Comparison of ENCODE assay signal across 1 cellular context in the genomic region with DNA sequence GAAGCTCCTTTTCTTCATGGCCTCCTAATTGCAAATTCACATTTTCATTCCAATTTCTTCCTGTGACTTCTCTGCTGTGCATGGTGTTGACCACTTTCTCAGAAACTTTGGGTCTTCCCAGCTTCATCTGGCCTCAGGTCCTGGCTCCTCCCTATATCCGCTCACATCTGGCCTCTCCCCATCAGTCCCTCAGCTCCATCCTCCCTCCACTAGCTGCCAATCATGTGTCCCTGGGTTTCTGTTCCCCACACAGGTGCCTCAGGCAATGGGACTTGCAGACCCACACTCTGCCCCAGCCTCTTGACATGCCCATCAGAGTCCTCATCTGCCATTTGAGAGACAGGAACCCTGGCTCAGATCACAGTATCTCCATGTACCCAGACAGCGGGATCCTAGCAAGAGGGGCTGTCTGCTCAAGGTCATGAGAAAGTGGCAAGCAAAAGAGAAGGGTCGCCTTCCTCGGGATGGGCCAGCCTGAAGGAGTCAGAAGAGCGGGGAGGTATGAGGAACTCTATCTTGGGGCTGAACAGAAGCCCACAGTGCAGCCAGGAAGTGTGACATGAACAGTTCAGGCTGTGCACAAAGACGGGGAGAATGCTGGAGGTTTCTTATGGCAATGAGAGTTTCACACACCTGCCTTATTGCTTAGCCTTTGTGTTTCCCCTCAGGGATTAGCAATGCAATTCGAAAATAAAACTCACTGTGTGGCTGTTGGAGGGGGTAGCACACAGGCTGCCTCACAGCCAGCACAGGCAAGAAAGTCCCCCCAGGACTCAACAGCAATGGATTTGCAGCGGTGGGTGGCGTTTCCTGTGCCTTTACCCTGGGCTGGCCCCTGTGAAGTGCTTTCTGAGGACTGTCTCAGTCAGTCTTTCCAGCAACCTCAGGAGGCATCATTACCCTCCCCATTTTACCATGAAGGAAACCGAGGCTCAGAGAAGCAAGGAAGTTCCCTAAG.
TF ChIP-seq lines count a peak whose summit lies in the region.

No MANE protein-coding gene starts in this region.

TF ChIP-seq in GM12878, 131 proteins besides CTCF, POLR2A, EP300 and RAD21 (continued from another document and continues in another):
- TF ChIP-seq, protein P1, sequence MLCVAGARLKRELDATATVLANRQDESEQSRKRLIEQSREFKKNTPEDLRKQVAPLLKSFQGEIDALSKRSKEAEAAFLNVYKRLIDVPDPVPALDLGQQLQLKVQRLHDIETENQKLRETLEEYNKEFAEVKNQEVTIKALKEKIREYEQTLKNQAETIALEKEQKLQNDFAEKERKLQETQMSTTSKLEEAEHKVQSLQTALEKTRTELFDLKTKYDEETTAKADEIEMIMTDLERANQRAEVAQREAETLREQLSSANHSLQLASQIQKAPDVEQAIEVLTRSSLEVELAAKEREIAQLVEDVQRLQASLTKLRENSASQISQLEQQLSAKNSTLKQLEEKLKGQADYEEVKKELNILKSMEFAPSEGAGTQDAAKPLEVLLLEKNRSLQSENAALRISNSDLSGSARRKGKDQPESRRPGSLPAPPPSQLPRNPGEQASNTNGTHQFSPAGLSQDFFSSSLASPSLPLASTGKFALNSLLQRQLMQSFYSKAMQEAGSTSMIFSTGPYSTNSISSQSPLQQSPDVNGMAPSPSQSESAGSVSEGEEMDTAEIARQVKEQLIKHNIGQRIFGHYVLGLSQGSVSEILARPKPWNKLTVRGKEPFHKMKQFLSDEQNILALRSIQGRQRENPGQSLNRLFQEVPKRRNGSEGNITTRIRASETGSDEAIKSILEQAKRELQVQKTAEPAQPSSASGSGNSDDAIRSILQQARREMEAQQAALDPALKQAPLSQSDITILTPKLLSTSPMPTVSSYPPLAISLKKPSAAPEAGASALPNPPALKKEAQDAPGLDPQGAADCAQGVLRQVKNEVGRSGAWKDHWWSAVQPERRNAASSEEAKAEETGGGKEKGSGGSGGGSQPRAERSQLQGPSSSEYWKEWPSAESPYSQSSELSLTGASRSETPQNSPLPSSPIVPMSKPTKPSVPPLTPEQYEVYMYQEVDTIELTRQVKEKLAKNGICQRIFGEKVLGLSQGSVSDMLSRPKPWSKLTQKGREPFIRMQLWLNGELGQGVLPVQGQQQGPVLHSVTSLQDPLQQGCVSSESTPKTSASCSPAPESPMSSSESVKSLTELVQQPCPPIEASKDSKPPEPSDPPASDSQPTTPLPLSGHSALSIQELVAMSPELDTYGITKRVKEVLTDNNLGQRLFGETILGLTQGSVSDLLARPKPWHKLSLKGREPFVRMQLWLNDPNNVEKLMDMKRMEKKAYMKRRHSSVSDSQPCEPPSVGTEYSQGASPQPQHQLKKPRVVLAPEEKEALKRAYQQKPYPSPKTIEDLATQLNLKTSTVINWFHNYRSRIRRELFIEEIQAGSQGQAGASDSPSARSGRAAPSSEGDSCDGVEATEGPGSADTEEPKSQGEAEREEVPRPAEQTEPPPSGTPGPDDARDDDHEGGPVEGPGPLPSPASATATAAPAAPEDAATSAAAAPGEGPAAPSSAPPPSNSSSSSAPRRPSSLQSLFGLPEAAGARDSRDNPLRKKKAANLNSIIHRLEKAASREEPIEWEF (IDR thresholded peaks at IDR 0.05; ENCODE audit: insufficient replicate concordance, low read depth, low read length), result peak; percentile 57
- TF ChIP-seq, protein P2, sequence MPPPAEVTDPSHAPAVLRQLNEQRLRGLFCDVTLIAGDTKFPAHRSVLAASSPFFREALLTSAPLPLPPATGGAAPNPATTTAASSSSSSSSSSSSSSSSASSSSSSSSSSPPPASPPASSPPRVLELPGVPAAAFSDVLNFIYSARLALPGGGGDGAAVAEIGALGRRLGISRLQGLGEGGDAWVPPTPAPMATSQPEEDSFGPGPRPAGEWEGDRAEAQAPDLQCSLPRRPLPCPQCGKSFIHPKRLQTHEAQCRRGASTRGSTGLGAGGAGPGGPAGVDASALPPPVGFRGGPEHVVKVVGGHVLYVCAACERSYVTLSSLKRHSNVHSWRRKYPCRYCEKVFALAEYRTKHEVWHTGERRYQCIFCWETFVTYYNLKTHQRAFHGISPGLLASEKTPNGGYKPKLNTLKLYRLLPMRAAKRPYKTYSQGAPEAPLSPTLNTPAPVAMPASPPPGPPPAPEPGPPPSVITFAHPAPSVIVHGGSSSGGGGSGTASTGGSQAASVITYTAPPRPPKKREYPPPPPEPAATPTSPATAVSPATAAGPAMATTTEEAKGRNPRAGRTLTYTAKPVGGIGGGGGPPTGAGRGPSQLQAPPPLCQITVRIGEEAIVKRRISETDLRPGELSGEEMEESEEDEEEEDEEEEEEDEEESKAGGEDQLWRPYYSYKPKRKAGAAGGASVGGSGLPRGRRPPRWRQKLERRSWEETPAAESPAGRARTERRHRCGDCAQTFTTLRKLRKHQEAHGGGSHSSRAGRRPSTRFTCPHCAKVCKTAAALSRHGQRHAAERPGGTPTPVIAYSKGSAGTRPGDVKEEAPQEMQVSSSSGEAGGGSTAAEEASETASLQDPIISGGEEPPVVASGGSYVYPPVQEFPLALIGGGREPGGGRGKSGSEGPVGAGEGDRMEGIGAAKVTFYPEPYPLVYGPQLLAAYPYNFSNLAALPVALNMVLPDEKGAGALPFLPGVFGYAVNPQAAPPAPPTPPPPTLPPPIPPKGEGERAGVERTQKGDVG (CRISPR knock-in tag; IDR thresholded peaks at IDR 0.05), result no peak
- TF ChIP-seq NR2C2 (IDR thresholded peaks at IDR 0.05; ENCODE audit: borderline replicate concordance, control insufficient read depth, insufficient read length, low read depth) (no peak), IKZF2 (IDR thresholded peaks at IDR 0.05) (peak; percentile 25 to 46; a peak in 2 of 4 replicates), IKZF1 (conservative IDR thresholded peaks at IDR 0.05) (peak; percentile 50; the same call in 1 of the 2 replicates), ZNF217 (IDR thresholded peaks at IDR 0.05) (0 out of 2 replicates have a peak, but pooled peaks have one; percentile 65), MEF2B (IDR thresholded peaks at IDR 0.05; ENCODE audit: partially characterized antibody, poor library complexity, severe bottlenecking) (peak; percentile 96), MTA2 (IDR thresholded peaks at IDR 0.05; ENCODE audit: low read depth) (no peak), GATAD2B (conservative IDR thresholded peaks at IDR 0.05; ENCODE audit: low read depth) (peak; percentile 54; the same call in 1 of the 2 replicates), BCL11A (IDR thresholded peaks at IDR 0.05; ENCODE audit: low read depth, low read length) (peak; percentile 37; the same call in 1 of the 2 replicates), POU2F2 (IDR thresholded peaks at IDR 0.05; ENCODE audit: borderline replicate concordance, low read depth, low read length) (peak; percentile 42; the same call in 1 of the 3 replicates), NBN (IDR thresholded peaks at IDR 0.05) (0 out of 2 replicates have a peak, but pooled peaks have one; percentile 62), CHD2 (IDR thresholded peaks at IDR 0.05; ENCODE audit: borderline replicate concordance, low read depth, low read length) (peak; percentile 36; the same call in 1 of the 2 replicates), EZH2 (IDR thresholded peaks at IDR 0.05; ENCODE audit: borderline replicate concordance, control insufficient read depth, low read depth, low read length) (no peak), DPF2 (IDR thresholded peaks at IDR 0.05) (0 out of 2 replicates have a peak, but pooled peaks have one; percentile 26)
- TF ChIP-seq, protein P3, sequence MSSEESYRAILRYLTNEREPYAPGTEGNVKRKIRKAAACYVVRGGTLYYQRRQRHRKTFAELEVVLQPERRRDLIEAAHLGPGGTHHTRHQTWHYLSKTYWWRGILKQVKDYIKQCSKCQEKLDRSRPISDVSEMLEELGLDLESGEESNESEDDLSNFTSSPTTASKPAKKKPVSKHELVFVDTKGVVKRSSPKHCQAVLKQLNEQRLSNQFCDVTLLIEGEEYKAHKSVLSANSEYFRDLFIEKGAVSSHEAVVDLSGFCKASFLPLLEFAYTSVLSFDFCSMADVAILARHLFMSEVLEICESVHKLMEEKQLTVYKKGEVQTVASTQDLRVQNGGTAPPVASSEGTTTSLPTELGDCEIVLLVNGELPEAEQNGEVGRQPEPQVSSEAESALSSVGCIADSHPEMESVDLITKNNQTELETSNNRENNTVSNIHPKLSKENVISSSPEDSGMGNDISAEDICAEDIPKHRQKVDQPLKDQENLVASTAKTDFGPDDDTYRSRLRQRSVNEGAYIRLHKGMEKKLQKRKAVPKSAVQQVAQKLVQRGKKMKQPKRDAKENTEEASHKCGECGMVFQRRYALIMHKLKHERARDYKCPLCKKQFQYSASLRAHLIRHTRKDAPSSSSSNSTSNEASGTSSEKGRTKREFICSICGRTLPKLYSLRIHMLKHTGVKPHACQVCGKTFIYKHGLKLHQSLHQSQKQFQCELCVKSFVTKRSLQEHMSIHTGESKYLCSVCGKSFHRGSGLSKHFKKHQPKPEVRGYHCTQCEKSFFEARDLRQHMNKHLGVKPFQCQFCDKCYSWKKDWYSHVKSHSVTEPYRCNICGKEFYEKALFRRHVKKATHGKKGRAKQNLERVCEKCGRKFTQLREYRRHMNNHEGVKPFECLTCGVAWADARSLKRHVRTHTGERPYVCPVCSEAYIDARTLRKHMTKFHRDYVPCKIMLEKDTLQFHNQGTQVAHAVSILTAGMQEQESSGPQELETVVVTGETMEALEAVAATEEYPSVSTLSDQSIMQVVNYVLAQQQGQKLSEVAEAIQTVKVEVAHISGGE (CRISPR knock-in tag; IDR thresholded peaks at IDR 0.05), result no peak
- TF ChIP-seq, protein P4, sequence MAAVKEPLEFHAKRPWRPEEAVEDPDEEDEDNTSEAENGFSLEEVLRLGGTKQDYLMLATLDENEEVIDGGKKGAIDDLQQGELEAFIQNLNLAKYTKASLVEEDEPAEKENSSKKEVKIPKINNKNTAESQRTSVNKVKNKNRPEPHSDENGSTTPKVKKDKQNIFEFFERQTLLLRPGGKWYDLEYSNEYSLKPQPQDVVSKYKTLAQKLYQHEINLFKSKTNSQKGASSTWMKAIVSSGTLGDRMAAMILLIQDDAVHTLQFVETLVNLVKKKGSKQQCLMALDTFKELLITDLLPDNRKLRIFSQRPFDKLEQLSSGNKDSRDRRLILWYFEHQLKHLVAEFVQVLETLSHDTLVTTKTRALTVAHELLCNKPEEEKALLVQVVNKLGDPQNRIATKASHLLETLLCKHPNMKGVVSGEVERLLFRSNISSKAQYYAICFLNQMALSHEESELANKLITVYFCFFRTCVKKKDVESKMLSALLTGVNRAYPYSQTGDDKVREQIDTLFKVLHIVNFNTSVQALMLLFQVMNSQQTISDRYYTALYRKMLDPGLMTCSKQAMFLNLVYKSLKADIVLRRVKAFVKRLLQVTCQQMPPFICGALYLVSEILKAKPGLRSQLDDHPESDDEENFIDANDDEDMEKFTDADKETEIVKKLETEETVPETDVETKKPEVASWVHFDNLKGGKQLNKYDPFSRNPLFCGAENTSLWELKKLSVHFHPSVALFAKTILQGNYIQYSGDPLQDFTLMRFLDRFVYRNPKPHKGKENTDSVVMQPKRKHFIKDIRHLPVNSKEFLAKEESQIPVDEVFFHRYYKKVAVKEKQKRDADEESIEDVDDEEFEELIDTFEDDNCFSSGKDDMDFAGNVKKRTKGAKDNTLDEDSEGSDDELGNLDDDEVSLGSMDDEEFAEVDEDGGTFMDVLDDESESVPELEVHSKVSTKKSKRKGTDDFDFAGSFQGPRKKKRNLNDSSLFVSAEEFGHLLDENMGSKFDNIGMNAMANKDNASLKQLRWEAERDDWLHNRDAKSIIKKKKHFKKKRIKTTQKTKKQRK (IDR thresholded peaks at IDR 0.05; ENCODE audit: low read depth, low read length), result no peak
- TF ChIP-seq, protein P5, sequence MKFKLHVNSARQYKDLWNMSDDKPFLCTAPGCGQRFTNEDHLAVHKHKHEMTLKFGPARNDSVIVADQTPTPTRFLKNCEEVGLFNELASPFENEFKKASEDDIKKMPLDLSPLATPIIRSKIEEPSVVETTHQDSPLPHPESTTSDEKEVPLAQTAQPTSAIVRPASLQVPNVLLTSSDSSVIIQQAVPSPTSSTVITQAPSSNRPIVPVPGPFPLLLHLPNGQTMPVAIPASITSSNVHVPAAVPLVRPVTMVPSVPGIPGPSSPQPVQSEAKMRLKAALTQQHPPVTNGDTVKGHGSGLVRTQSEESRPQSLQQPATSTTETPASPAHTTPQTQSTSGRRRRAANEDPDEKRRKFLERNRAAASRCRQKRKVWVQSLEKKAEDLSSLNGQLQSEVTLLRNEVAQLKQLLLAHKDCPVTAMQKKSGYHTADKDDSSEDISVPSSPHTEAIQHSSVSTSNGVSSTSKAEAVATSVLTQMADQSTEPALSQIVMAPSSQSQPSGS (IDR thresholded peaks at IDR 0.05; ENCODE audit: low read length), result 0 out of 2 replicates have a peak, but pooled peaks have one; percentile 27
- TF ChIP-seq, protein P6, sequence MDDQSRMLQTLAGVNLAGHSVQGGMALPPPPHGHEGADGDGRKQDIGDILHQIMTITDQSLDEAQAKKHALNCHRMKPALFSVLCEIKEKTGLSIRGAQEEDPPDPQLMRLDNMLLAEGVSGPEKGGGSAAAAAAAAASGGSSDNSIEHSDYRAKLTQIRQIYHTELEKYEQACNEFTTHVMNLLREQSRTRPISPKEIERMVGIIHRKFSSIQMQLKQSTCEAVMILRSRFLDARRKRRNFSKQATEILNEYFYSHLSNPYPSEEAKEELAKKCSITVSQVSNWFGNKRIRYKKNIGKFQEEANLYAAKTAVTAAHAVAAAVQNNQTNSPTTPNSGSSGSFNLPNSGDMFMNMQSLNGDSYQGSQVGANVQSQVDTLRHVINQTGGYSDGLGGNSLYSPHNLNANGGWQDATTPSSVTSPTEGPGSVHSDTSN (IDR thresholded peaks at IDR 0.05; ENCODE audit: insufficient replicate concordance, low read depth, low read length), result peak; percentile 74
- TF ChIP-seq, protein P7, sequence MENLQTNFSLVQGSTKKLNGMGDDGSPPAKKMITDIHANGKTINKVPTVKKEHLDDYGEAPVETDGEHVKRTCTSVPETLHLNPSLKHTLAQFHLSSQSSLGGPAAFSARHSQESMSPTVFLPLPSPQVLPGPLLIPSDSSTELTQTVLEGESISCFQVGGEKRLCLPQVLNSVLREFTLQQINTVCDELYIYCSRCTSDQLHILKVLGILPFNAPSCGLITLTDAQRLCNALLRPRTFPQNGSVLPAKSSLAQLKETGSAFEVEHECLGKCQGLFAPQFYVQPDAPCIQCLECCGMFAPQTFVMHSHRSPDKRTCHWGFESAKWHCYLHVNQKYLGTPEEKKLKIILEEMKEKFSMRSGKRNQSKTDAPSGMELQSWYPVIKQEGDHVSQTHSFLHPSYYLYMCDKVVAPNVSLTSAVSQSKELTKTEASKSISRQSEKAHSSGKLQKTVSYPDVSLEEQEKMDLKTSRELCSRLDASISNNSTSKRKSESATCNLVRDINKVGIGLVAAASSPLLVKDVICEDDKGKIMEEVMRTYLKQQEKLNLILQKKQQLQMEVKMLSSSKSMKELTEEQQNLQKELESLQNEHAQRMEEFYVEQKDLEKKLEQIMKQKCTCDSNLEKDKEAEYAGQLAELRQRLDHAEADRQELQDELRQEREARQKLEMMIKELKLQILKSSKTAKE (IDR thresholded peaks at IDR 0.05; ENCODE audit: low read depth, poor library complexity, severe bottlenecking), result no peak
- TF ChIP-seq, protein P8, sequence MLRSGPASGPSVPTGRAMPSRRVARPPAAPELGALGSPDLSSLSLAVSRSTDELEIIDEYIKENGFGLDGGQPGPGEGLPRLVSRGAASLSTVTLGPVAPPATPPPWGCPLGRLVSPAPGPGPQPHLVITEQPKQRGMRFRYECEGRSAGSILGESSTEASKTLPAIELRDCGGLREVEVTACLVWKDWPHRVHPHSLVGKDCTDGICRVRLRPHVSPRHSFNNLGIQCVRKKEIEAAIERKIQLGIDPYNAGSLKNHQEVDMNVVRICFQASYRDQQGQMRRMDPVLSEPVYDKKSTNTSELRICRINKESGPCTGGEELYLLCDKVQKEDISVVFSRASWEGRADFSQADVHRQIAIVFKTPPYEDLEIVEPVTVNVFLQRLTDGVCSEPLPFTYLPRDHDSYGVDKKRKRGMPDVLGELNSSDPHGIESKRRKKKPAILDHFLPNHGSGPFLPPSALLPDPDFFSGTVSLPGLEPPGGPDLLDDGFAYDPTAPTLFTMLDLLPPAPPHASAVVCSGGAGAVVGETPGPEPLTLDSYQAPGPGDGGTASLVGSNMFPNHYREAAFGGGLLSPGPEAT (IDR thresholded peaks at IDR 0.05; ENCODE audit: low read depth), result peak; percentile 22; the same call in 1 of the 2 replicates
